ENCODE assay signal across 14 cellular contexts in genomic region chr15:91813924-91814323, GRCh38. TPM values are rescaled to one million over a fixed set of nuclear protein-coding genes. Genes with fewer than 3 reads are reported as not detected.
DNase-seq lines count a peak whose midpoint lies in the region; ATAC-seq lines count a peak whose summit lies in the region.
"Had no signal": no experiment of that assay in that cellular context is flagged by ENCODE, and none has a peak within 500 bp of the region (broad histone marks: within the 10 kb centered on the region; RNA-seq: fewer than 3 reads in every experiment).

No MANE protein-coding gene starts in this region.

- intact Hi-C loops in activated CD4-positive, alpha-beta T cell treated with anti-CD3 and anti-CD28 coated beads for 36 hours (cut with DNase I, micrococcal nuclease), result no loop called here

- H3K4me3 Mint-ChIP-seq in activated CD4-positive, alpha-beta T cell treated with anti-CD3 and anti-CD28 coated beads for 36 hours, result no peak overlapping the region
- H3K4me3 Mint-ChIP-seq in activated T-cell treated with anti-CD3 and anti-CD28 coated beads, Interleukin-2, amount 50 U/mL, for 4 hours, result no peak overlapping the region
- no peak overlapping the region for H3K4me3 Mint-ChIP-seq in activated naive CD4-positive, alpha-beta T cell treated with anti-CD3 and anti-CD28 coated beads, Interleukin-2, amount 10 ng/mL, durations not matched to agents 7 days and 5 days
- H3K4me3 Mint-ChIP-seq: B cell; CD4-positive, CD25-positive, alpha-beta regulatory T cell; CD8-positive, alpha-beta T cell had no signal

- H3K27me3 Mint-ChIP-seq in activated CD4-positive, alpha-beta T cell treated with anti-CD3 and anti-CD28 coated beads for 36 hours, result peaks cover 10% of the 10 kb centered on the region
- H3K27me3 Mint-ChIP-seq in activated T-cell treated with anti-CD3 and anti-CD28 coated beads, Interleukin-2, amount 50 U/mL, for 4 hours (ENCODE audit: low read depth), result peaks cover 3% of the 10 kb centered on the region
- peaks cover 13% of the 10 kb centered on the region for H3K27me3 Mint-ChIP-seq in activated naive CD4-positive, alpha-beta T cell treated with anti-CD3 and anti-CD28 coated beads, Interleukin-2, amount 10 ng/mL, durations not matched to agents 7 days and 5 days
- H3K27me3 Mint-ChIP-seq: CD4-positive, CD25-positive, alpha-beta regulatory T cell had no signal

- peak; percentile 66 for ATAC-seq in activated CD4-positive, alpha-beta T cell treated with anti-CD3 and anti-CD28 coated beads for 36 hours
- ATAC-seq in activated T-cell treated with anti-CD3 and anti-CD28 coated beads, Interleukin-2, amount 50 U/mL, for 4 hours, result peak; percentile 35 to 51
- peak; percentile 40 to 69 for ATAC-seq in activated naive CD4-positive, alpha-beta T cell treated with anti-CD3 and anti-CD28 coated beads, Interleukin-2, amount 50 U/mL, for 72 hours
- ATAC-seq in HG03457 (IDR thresholded peaks at IDR 0.05; ENCODE audit: unreplicated experiment), result no peak
- ATAC-seq: CD8-positive, alpha-beta T cell had no signal

- POLR2A ChIA-PET in activated CD4-positive, alpha-beta T cell treated with anti-CD3 and anti-CD28 coated beads for 36 hours (lab: Charles Lee), result no interaction called here

- DNase-seq in activated CD4-positive, alpha-beta T cell treated with anti-CD3 and anti-CD28 coated beads for 36 hours, result peak; percentile 16
- no peak for DNase-seq in activated CD4-positive, alpha-beta T cell treated with anti-CD3 and anti-CD28 coated beads for 1 hour
- no peak for DNase-seq in activated T-cell treated with anti-CD3 and anti-CD28 coated beads, Interleukin-2, amount 50 U/mL, for 4 hours
- no peak for DNase-seq in activated T-cell treated with anti-CD3 and anti-CD28 coated beads, Interleukin-2, amount 50 U/mL, for 48 hours
- no peak for DNase-seq in activated naive CD4-positive, alpha-beta T cell treated with anti-CD3 and anti-CD28 coated beads, Interleukin-2, amount 50 U/mL, for 72 hours (ENCODE audit: low spot score in 2 of 2)
- DNase-seq in activated naive CD4-positive, alpha-beta T cell treated with anti-CD3 and anti-CD28 coated beads, Interleukin-2, amount 10 ng/mL, durations not matched to agents 7 days and 5 days, result no peak
- DNase-seq: Caco-2; CD4-positive, CD25-positive, alpha-beta regulatory T cell; CD8-positive, alpha-beta T cell; DMS153; DND-41; GOT3 had no signal

- H3K36me3 Mint-ChIP-seq in activated CD4-positive, alpha-beta T cell treated with anti-CD3 and anti-CD28 coated beads for 36 hours (ENCODE audit: low read depth), result peaks cover 4% of the 10 kb centered on the region
- no peaks in the 10 kb centered on the region for H3K36me3 Mint-ChIP-seq in activated T-cell treated with anti-CD3 and anti-CD28 coated beads, Interleukin-2, amount 50 U/mL, for 4 hours (ENCODE audit: insufficient read depth)
- H3K36me3 Mint-ChIP-seq in activated naive CD4-positive, alpha-beta T cell treated with anti-CD3 and anti-CD28 coated beads, Interleukin-2, amount 50 U/mL, for 72 hours, result peaks cover 8 to 11% of the 10 kb centered on the region in 2 donors
- no peaks in the 10 kb centered on the region for H3K36me3 Mint-ChIP-seq in activated naive CD4-positive, alpha-beta T cell treated with anti-CD3 and anti-CD28 coated beads, Interleukin-2, amount 10 ng/mL, durations not matched to agents 7 days and 5 days
- H3K36me3 Mint-ChIP-seq: CD4-positive, CD25-positive, alpha-beta regulatory T cell; CD8-positive, alpha-beta T cell had no signal

- peaks cover 13% of the 10 kb centered on the region for H3K9me3 Mint-ChIP-seq in activated CD4-positive, alpha-beta T cell treated with anti-CD3 and anti-CD28 coated beads for 36 hours (ENCODE audit: low read depth)
- H3K9me3 Mint-ChIP-seq in activated T-cell treated with anti-CD3 and anti-CD28 coated beads, Interleukin-2, amount 50 U/mL, for 4 hours, result peaks cover 14% of the 10 kb centered on the region
- peaks cover 14 to 21% of the 10 kb centered on the region in 2 donors for H3K9me3 Mint-ChIP-seq in activated naive CD4-positive, alpha-beta T cell treated with anti-CD3 and anti-CD28 coated beads, Interleukin-2, amount 50 U/mL, for 72 hours
- peaks cover 14% of the 10 kb centered on the region for H3K9me3 Mint-ChIP-seq in activated naive CD4-positive, alpha-beta T cell treated with anti-CD3 and anti-CD28 coated beads, Interleukin-2, amount 10 ng/mL, durations not matched to agents 7 days and 5 days

- H3K4me1 Mint-ChIP-seq in activated CD4-positive, alpha-beta T cell treated with anti-CD3 and anti-CD28 coated beads for 36 hours, result no peaks in the 10 kb centered on the region
- no peaks in the 10 kb centered on the region for H3K4me1 Mint-ChIP-seq in activated T-cell treated with anti-CD3 and anti-CD28 coated beads, Interleukin-2, amount 50 U/mL, for 4 hours (ENCODE audit: low read depth)
- H3K4me1 Mint-ChIP-seq in activated naive CD4-positive, alpha-beta T cell treated with anti-CD3 and anti-CD28 coated beads, Interleukin-2, amount 10 ng/mL, durations not matched to agents 7 days and 5 days, result no peaks in the 10 kb centered on the region
- H3K4me1 Mint-ChIP-seq: B cell; CD4-positive, CD25-positive, alpha-beta regulatory T cell had no signal

- CTCF ChIA-PET in activated CD4-positive, alpha-beta T cell treated with anti-CD3 and anti-CD28 coated beads for 36 hours (lab: Charles Lee), result interaction anchor here (0.7 kb wide), 1 partner anchor 10 kb away, joined by 3 read pairs; no protein-coding TSS in a partner anchor
- CTCF ChIA-PET in activated naive CD4-positive, alpha-beta T cell treated with anti-CD3 and anti-CD28 coated beads, Interleukin-2, amount 10 ng/mL, durations not matched to agents 7 days and 5 days (lab: Charles Lee), result no interaction called here

- H3K27ac Mint-ChIP-seq in activated CD4-positive, alpha-beta T cell treated with anti-CD3 and anti-CD28 coated beads for 36 hours, result no peak overlapping the region
- H3K27ac Mint-ChIP-seq in activated naive CD4-positive, alpha-beta T cell treated with anti-CD3 and anti-CD28 coated beads, Interleukin-2, amount 50 U/mL, for 72 hours, result no peak overlapping the region
- H3K27ac Mint-ChIP-seq in activated naive CD4-positive, alpha-beta T cell treated with anti-CD3 and anti-CD28 coated beads, Interleukin-2, amount 10 ng/mL, durations not matched to agents 7 days and 5 days, result no peak overlapping the region
- H3K27ac Mint-ChIP-seq: B cell; CD4-positive, CD25-positive, alpha-beta regulatory T cell; CD8-positive, alpha-beta T cell had no signal

RNA-seq across cellular contexts. Expression of gene SLCO3A1, which starts 39.6 kb away (rescaled TPM):
- total RNA-seq in activated CD4-positive, alpha-beta T cell treated with anti-CD3 and anti-CD28 coated beads for 36 hours, result 1 to 10 TPM; 5.6 to 5.8 TPM
- total RNA-seq in activated T-cell treated with anti-CD3 and anti-CD28 coated beads, Interleukin-2, amount 50 U/mL, for 4 hours, result 1 to 10 TPM; 3.6 to 6.1 (median 4.8) TPM
- 1 to 10 TPM; 3.2 to 3.9 TPM for total RNA-seq in activated naive CD4-positive, alpha-beta T cell treated with anti-CD3 and anti-CD28 coated beads, Interleukin-2, amount 50 U/mL, for 72 hours
- total RNA-seq: Caco-2 had no signal
